ENCODE assay signal across 1 cellular context in the genomic region with DNA sequence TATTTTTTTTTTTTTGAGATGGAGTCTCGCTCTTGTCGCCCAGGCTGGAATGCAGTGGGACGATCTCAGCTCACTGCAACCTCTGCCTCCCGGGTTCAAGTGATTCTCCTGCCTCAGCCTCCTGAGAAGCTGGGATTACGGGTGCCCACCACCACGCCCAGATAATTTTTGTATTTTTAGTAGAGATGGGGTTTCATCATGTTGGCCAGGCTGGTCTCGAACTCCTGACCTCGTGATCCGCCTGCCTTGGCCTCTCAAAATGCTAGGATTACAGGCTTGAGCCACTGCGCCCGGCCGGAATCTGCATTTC.
TF ChIP-seq lines count a peak whose summit lies in the region.

No MANE protein-coding gene starts in this region.

TF ChIP-seq in HepG2, 621 proteins besides CTCF, POLR2A, EP300 and RAD21:
- TF ChIP-seq ZNF816 (CRISPR knock-in tag; IDR thresholded peaks at IDR 0.05; ENCODE audit: borderline replicate concordance) (0 out of 2 replicates have a peak, but pooled peaks have one; percentile 9), ADNP (CRISPR knock-in tag; IDR thresholded peaks at IDR 0.05) (0 out of 2 replicates have a peak, but pooled peaks have one; percentile 34), MTF2 (CRISPR knock-in tag; IDR thresholded peaks at IDR 0.05; ENCODE audit: borderline replicate concordance) (0 out of 2 replicates have a peak, but pooled peaks have one; percentile 32)
- TF ChIP-seq, protein P1, sequence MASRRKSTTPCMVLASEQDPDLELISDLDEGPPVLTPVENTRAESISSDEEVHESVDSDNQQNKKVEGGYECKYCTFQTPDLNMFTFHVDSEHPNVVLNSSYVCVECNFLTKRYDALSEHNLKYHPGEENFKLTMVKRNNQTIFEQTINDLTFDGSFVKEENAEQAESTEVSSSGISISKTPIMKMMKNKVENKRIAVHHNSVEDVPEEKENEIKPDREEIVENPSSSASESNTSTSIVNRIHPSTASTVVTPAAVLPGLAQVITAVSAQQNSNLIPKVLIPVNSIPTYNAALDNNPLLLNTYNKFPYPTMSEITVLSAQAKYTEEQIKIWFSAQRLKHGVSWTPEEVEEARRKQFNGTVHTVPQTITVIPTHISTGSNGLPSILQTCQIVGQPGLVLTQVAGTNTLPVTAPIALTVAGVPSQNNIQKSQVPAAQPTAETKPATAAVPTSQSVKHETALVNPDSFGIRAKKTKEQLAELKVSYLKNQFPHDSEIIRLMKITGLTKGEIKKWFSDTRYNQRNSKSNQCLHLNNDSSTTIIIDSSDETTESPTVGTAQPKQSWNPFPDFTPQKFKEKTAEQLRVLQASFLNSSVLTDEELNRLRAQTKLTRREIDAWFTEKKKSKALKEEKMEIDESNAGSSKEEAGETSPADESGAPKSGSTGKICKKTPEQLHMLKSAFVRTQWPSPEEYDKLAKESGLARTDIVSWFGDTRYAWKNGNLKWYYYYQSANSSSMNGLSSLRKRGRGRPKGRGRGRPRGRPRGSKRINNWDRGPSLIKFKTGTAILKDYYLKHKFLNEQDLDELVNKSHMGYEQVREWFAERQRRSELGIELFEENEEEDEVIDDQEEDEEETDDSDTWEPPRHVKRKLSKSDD (CRISPR knock-in tag; IDR thresholded peaks at IDR 0.05; ENCODE audit: low read depth) = 0 out of 2 replicates have a peak, but pooled peaks have one; percentile 8
